12 cellular contexts compared by ENCODE assay signal in the genomic region with DNA sequence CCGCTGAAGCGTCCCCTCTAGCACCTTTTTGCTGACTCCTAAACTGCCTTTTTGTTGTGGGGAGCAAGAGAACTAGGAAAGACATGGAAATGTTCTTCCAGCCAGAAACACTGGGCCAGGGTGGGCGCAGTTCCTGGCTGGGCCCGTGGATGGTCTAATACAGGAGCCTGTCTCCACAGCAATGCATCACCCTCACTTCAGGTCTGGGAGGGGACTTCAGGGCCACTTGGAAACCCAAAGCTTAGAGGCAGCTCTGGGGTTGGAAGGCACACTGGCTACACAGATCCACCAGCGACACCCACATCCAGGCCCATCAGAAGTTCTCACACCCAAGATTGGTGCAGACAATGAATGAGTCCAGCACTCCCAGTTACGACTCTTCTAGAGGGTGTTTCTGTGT.
DNase-seq lines count a peak whose midpoint lies in the region; ATAC-seq and TF ChIP-seq lines count a peak whose summit lies in the region.
"Had no signal": no experiment of that assay in that cellular context is flagged by ENCODE, and none has a peak within 500 bp of the region (broad histone marks: within the 10 kb centered on the region; RNA-seq: fewer than 3 reads in every experiment).

No MANE protein-coding gene starts in this region.

- H3K36me3 Mint-ChIP-seq in activated naive CD8-positive, alpha-beta T cell treated with anti-CD3 and anti-CD28 coated beads, Interleukin-2, amount 10 ng/mL, durations not matched to agents 7 days and 5 days: peaks cover 71% of the 10 kb centered on the region

- H3K79me2 ChIP-seq in SK-N-SH (ENCODE audit: insufficient read depth): peaks cover 80% of the 10 kb centered on the region

- H3K4me1 Mint-ChIP-seq in activated naive CD8-positive, alpha-beta T cell treated with anti-CD3 and anti-CD28 coated beads, Interleukin-2, amount 10 ng/mL, durations not matched to agents 7 days and 5 days: peaks cover 88% of the 10 kb centered on the region

- H3K4me2 ChIP-seq in SK-N-SH: peak overlapping the region; percentile 39; the same call in 1 of the 2 replicates

- H3K36me3 ChIP-seq in SK-N-SH (replicated peaks in 1 of 2; ENCODE audit: control insufficient read depth in 1 of 2, insufficient read depth in 2 of 2, low read length in 1 of 2) (peaks cover 38 to 50% of the 10 kb centered on the region in 2 experiments), liver (ENCODE audit: control insufficient read depth in 4 of 4, insufficient read depth in 3 of 4, low read depth in 1 of 4, low read length in 3 of 4) (peaks cover 0 to 2% (median 0%) of the 10 kb centered on the region in 4 donors)

- H3K9me3 ChIP-seq in SK-N-SH (no peaks in the 10 kb centered on the region), liver (ENCODE audit: control insufficient read depth in 4 of 4, low read length in 3 of 4) (no peaks in the 10 kb centered on the region)

- WGBS in SK-N-SH (ENCODE audit: low lambda C conversion rate): 100% methylated on average over 4 of the region's 6 CpGs
- 90% methylated on average over 6 of the region's 6 CpGs for WGBS in liver

- H3K27me3 ChIP-seq in SK-N-SH (ENCODE audit: insufficient read depth): no peaks in the 10 kb centered on the region
- H3K27me3 ChIP-seq in liver (ENCODE audit: control insufficient read depth in 4 of 4, insufficient read depth in 4 of 4, low read length in 3 of 4): no peaks in the 10 kb centered on the region

- H3K4me3 Mint-ChIP-seq in activated naive CD8-positive, alpha-beta T cell treated with anti-CD3 and anti-CD28 coated beads, Interleukin-2, amount 10 ng/mL, durations not matched to agents 7 days and 5 days: peak overlapping the region; percentile 76

- no peak for DNase-seq in SK-N-SH
- no peak for DNase-seq in activated naive CD8-positive, alpha-beta T cell treated with anti-CD3 and anti-CD28 coated beads, Interleukin-2, amount 10 ng/mL, durations not matched to agents 7 days and 5 days
- no peak for DNase-seq in substantia nigra (lab: John Stamatoyannopoulos, UW)
- DNase-seq in NCI-H1436 treated with DMSO at 0.1 percent for 48 hours (lab: John Stamatoyannopoulos, UW): no peak
- DNase-seq: activated gamma-delta T cell, GF-D8, NCI-H1417 treated with DMSO at 0.1 percent for 48 hours had no signal

- CTCF ChIA-PET in SK-N-SH (lab: Yijun Ruan, JAX): no interaction called here

- peaks cover 16 to 36% of the 10 kb centered on the region in 2 experiments for H3K4me1 ChIP-seq in SK-N-SH (ENCODE audit: control insufficient read depth in 1 of 2, insufficient read depth in 2 of 2, low read depth in 1 of 2, low read length in 1 of 2)
- no peaks in the 10 kb centered on the region for H3K4me1 ChIP-seq in liver (ENCODE audit: control insufficient read depth in 4 of 4, insufficient read depth in 4 of 4, low read length in 3 of 4)

- TF ChIP-seq CTCF in SK-N-SH (IDR thresholded peaks at IDR 0.05) (no peak), liver (IDR thresholded peaks at IDR 0.05; ENCODE audit: low read depth, low read length, missing input control) (no peak)

- no peak for TF ChIP-seq EP300 in SK-N-SH (IDR thresholded peaks at IDR 0.05; ENCODE audit: borderline replicate concordance in 1 of 2, low read depth in 1 of 2, low read length in 1 of 2)

- peaks cover 33% of the 10 kb centered on the region for H3F3A ChIP-seq in SK-N-SH (replicated peaks; ENCODE audit: insufficient read depth)

- H3K9ac ChIP-seq in SK-N-SH: peak overlapping the region; percentile 56
- H3K9ac ChIP-seq in liver (ENCODE audit: low read depth in 1 of 2, low read length in 2 of 2): no peak overlapping the region

- TF ChIP-seq RAD21 in SK-N-SH (IDR thresholded peaks at IDR 0.05; ENCODE audit: low read length): no peak
- no peak for TF ChIP-seq RAD21 in liver (IDR thresholded peaks at IDR 0.05)

- H3K9me3 Mint-ChIP-seq in activated naive CD8-positive, alpha-beta T cell treated with anti-CD3 and anti-CD28 coated beads, Interleukin-2, amount 10 ng/mL, durations not matched to agents 7 days and 5 days: no peaks in the 10 kb centered on the region

- no peaks in the 10 kb centered on the region for H3K9me2 ChIP-seq in SK-N-SH

- H3K4me3 ChIP-seq in SK-N-SH (ENCODE audit: low read depth in 2 of 2, low read length in 1 of 2) (no peak overlapping the region), liver (ENCODE audit: low read depth in 1 of 3, low read length in 3 of 3) (no peak overlapping the region)

- no peaks in the 10 kb centered on the region for H4K20me1 ChIP-seq in SK-N-SH (ENCODE audit: insufficient read depth)

- ATAC-seq in SK-N-SH treated with all-trans-retinoic acid at 6 μM for 48 hours (no peak), GM21723 (IDR thresholded peaks at IDR 0.05; ENCODE audit: unreplicated experiment) (no peak), GM19324 (IDR thresholded peaks at IDR 0.05; ENCODE audit: low FRiP score, unreplicated experiment) (no peak)
- peak; percentile 3 for ATAC-seq in activated naive CD8-positive, alpha-beta T cell treated with anti-CD3 and anti-CD28 coated beads, Interleukin-2, amount 10 ng/mL, durations not matched to agents 7 days and 5 days (ENCODE audit: low read depth)

- no peaks in the 10 kb centered on the region for H3K27me3 Mint-ChIP-seq in activated naive CD8-positive, alpha-beta T cell treated with anti-CD3 and anti-CD28 coated beads, Interleukin-2, amount 10 ng/mL, durations not matched to agents 7 days and 5 days

- peak overlapping the region; percentile 88 for H3K27ac Mint-ChIP-seq in activated naive CD8-positive, alpha-beta T cell treated with anti-CD3 and anti-CD28 coated beads, Interleukin-2, amount 10 ng/mL, durations not matched to agents 7 days and 5 days

- POLR2A ChIA-PET in SK-N-SH (lab: Yijun Ruan, JAX): no interaction called here
- POLR2A ChIA-PET in activated naive CD8-positive, alpha-beta T cell treated with anti-CD3 and anti-CD28 coated beads, Interleukin-2, amount 10 ng/mL, durations not matched to agents 7 days and 5 days (lab: Charles Lee): interaction anchor here (1.0 to 13.6 kb wide), 8 partner anchors 9 to 177 kb away, joined by 3 to 612 read pairs (median 12); no protein-coding TSS in a partner anchor

- peak overlapping the region in 1 of 2 experiments; percentile 99; a peak in 3 of 4 replicates for H3K27ac ChIP-seq in SK-N-SH (ENCODE audit: low read depth in 2 of 2, low read length in 1 of 2)
- peak overlapping the region; percentile 56 to 68 for H3K27ac ChIP-seq in liver (ENCODE audit: low read depth in 1 of 2, low read length in 2 of 2)
- H3K27ac ChIP-seq in substantia nigra (ENCODE audit: low read depth, low read length, poor library complexity, severe bottlenecking): peak overlapping the region; percentile 10
- H3K27ac ChIP-seq: 22Rv1 had no signal

- no peak overlapping the region for H2AFZ ChIP-seq in SK-N-SH (ENCODE audit: low read depth)

TF ChIP-seq in SK-N-SH, 30 proteins besides CTCF, POLR2A, EP300 and RAD21 (continues in another document):
- TF ChIP-seq, protein P1, sequence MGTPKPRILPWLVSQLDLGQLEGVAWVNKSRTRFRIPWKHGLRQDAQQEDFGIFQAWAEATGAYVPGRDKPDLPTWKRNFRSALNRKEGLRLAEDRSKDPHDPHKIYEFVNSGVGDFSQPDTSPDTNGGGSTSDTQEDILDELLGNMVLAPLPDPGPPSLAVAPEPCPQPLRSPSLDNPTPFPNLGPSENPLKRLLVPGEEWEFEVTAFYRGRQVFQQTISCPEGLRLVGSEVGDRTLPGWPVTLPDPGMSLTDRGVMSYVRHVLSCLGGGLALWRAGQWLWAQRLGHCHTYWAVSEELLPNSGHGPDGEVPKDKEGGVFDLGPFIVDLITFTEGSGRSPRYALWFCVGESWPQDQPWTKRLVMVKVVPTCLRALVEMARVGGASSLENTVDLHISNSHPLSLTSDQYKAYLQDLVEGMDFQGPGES (IDR thresholded peaks at IDR 0.05; ENCODE audit: low read depth, low read length): no peak

TF ChIP-seq in SK-N-SH treated with all-trans-retinoic acid at 6 μM for 48 hours, 23 proteins besides CTCF, POLR2A, EP300 and RAD21:
- TF ChIP-seq ISL1 (CRISPR knock-in tag; IDR thresholded peaks at IDR 0.05): no peak
TF ChIP-seq in SK-N-SH treated with all-trans-retinoic acid at 6 μM for 48 hours: peak in this region for 0.

TF ChIP-seq in liver, 16 proteins besides CTCF, POLR2A, EP300 and RAD21:
- TF ChIP-seq FOXA2 (IDR thresholded peaks at IDR 0.05): no peak
- no peak for TF ChIP-seq YY1 (IDR thresholded peaks at IDR 0.05)
- TF ChIP-seq, protein P2, sequence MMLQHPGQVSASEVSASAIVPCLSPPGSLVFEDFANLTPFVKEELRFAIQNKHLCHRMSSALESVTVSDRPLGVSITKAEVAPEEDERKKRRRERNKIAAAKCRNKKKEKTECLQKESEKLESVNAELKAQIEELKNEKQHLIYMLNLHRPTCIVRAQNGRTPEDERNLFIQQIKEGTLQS (IDR thresholded peaks at IDR 0.05): no peak
- TF ChIP-seq NR2F2 (IDR thresholded peaks at IDR 0.05): no peak
- no peak for TF ChIP-seq JUND (IDR thresholded peaks at IDR 0.05)
- no peak for TF ChIP-seq FOXA1 (IDR thresholded peaks at IDR 0.05)
- TF ChIP-seq SP1 (IDR thresholded peaks at IDR 0.05): no peak
- TF ChIP-seq RXRA (IDR thresholded peaks at IDR 0.05): no peak
- no peak for TF ChIP-seq HNF4G (IDR thresholded peaks at IDR 0.05)
- no peak for TF ChIP-seq TAF1 (conservative IDR thresholded peaks at IDR 0.05)
